8 cellular contexts compared by ENCODE assay signal in genomic region chr11:441418-442274, GRCh38. TPM values are rescaled to one million over a fixed set of nuclear protein-coding genes. Genes with fewer than 3 reads are reported as not detected.
DNase-seq lines count a peak whose midpoint lies in the region; ATAC-seq lines count a peak whose summit lies in the region.

Gene ANO9, minus strand, starts transcription at chr11:442011. Its CDS starts 85 bp downstream, at chr11:441926.

- no peak within 1 kb of the TSS for H3K27ac ChIP-seq in right cardiac atrium (ENCODE audit: low read length)

- H3K9me3 ChIP-seq in right cardiac atrium (ENCODE audit: control insufficient read depth, low read length) = no peaks in the 10 kb centered on the region

- H3K4me3 ChIP-seq in right cardiac atrium (ENCODE audit: low read length) (no peak within 1 kb of the TSS), iPS-11a (ENCODE audit: low read depth, low read length) (peak within 1 kb of the TSS; percentile 14)

- intact Hi-C loops in right cardiac atrium (cut with DNase I) (no loop called here), cardiac septum (cut with DNase I) (no loop called here)

- peaks cover 2% of the 10 kb centered on the region for H3K4me1 ChIP-seq in right cardiac atrium (ENCODE audit: control insufficient read depth, insufficient read depth, low read length)

- H3K9me3 Mint-ChIP-seq in activated CD4-positive, alpha-beta memory T cell treated with anti-CD3 and anti-CD28 coated beads, Interleukin-2, amount 10 ng/mL, durations not matched to agents 7 days and 5 days = no peaks in the 10 kb centered on the region

- no peak for ATAC-seq in right cardiac atrium
- ATAC-seq in left lobe of liver = no peak

- peak within 1 kb of the TSS; percentile 75 for H3K4me3 Mint-ChIP-seq in activated CD4-positive, alpha-beta memory T cell treated with anti-CD3 and anti-CD28 coated beads, Interleukin-2, amount 10 ng/mL, durations not matched to agents 7 days and 5 days

- no peaks in the 10 kb centered on the region for H3K36me3 Mint-ChIP-seq in activated CD4-positive, alpha-beta memory T cell treated with anti-CD3 and anti-CD28 coated beads, Interleukin-2, amount 10 ng/mL, durations not matched to agents 7 days and 5 days (ENCODE audit: low read depth)

- POLR2A ChIA-PET in activated CD4-positive, alpha-beta memory T cell treated with anti-CD3 and anti-CD28 coated beads, Interleukin-2, amount 10 ng/mL, durations not matched to agents 7 days and 5 days (lab: Charles Lee) = interaction anchor here (0.9 to 3.1 kb wide), 5 partner anchors 19 to 62 kb away, joined by 3 to 30 read pairs (median 3); partner anchors contain the start of gene SIGIRR

- WGBS in right cardiac atrium = 16% methylated on average over 35 of the region's 35 CpGs

- CTCF ChIA-PET in activated CD4-positive, alpha-beta memory T cell treated with anti-CD3 and anti-CD28 coated beads, Interleukin-2, amount 10 ng/mL, durations not matched to agents 7 days and 5 days (lab: Charles Lee) = interaction anchor here (1.4 to 3.3 kb wide), 3 partner anchors 7 to 77 kb away, joined by 3 to 23 read pairs (median 6); partner anchors contain the start of gene PTDSS2

- H3K27me3 Mint-ChIP-seq in activated CD4-positive, alpha-beta memory T cell treated with anti-CD3 and anti-CD28 coated beads, Interleukin-2, amount 10 ng/mL, durations not matched to agents 7 days and 5 days = peaks cover 9% of the 10 kb centered on the region

- no peak within 1 kb of the TSS for H3K27ac Mint-ChIP-seq in activated CD4-positive, alpha-beta memory T cell treated with anti-CD3 and anti-CD28 coated beads, Interleukin-2, amount 10 ng/mL, durations not matched to agents 7 days and 5 days

- DNase-seq in right cardiac atrium (peak; percentile 15 to 63 (median 58)), cardiac septum (ENCODE audit: low spot score) (no peak), NCI-H2107 (lab: John Stamatoyannopoulos, UW) (peak; percentile 66), kidney glomerular epithelial cell (lab: John Stamatoyannopoulos, UW) (no peak), left lobe of liver (ENCODE audit: low spot score) (no peak)
- peak; percentile 74 for DNase-seq in activated CD4-positive, alpha-beta memory T cell treated with anti-CD3 and anti-CD28 coated beads, Interleukin-2, amount 10 ng/mL, durations not matched to agents 7 days and 5 days
- peak in 2 of 3 experiments; percentile 38 to 39 for DNase-seq in stimulated activated CD4-positive, alpha-beta T cell treated with anti-CD3 and anti-CD28 coated beads, TNF-alpha, amount 100 ng/mL, for 4 hours (ENCODE audit: low read depth in 3 of 3)

- peaks cover 35% of the 10 kb centered on the region for H3K4me1 Mint-ChIP-seq in activated CD4-positive, alpha-beta memory T cell treated with anti-CD3 and anti-CD28 coated beads, Interleukin-2, amount 10 ng/mL, durations not matched to agents 7 days and 5 days

- no peaks in the 10 kb centered on the region for H3K27me3 ChIP-seq in right cardiac atrium (ENCODE audit: control insufficient read depth, insufficient read depth)

RNA-seq across cellular contexts. Expression of gene ANO9, which starts in this region (rescaled TPM):
- total RNA-seq in right cardiac atrium (under 1 TPM; 0.14 to 0.46 (median 0.20) TPM), cardiac septum (0.38 TPM), left lobe of liver (0.83 TPM)
- 0.20 TPM for polyA plus RNA-seq in right cardiac atrium
- total RNA-seq in activated CD4-positive, alpha-beta memory T cell treated with anti-CD3 and anti-CD28 coated beads, Interleukin-2, amount 10 ng/mL, durations not matched to agents 7 days and 5 days = 10 to 100 TPM; 69.2 to 73.5 TPM

Comparison
In these comparisons a context has a peak if more than half of its experiments do, and no peak if none do; other contexts are left out.
1. RNA of gene ANO9 (total RNA-seq): 69.2 to 73.5 TPM in activated CD4-positive, alpha-beta memory T cell treated with anti-CD3 and anti-CD28 coated beads, Interleukin-2, amount 10 ng/mL, durations not matched to agents 7 days and 5 days; 0.83 TPM in left lobe of liver (single experiment), 0.38 TPM in cardiac septum (single experiment) and 0.14 to 0.46 TPM in right cardiac atrium; every median in the first group is over 10 times any median in the second.
2. Peak in DNase-seq in right cardiac atrium; RNA of the gene not detected or under 1 TPM.
3. DNase-seq: peak in NCI-H2107 (single experiment), activated CD4-positive, alpha-beta memory T cell treated with anti-CD3 and anti-CD28 coated beads, Interleukin-2, amount 10 ng/mL, durations not matched to agents 7 days and 5 days (single experiment) and stimulated activated CD4-positive, alpha-beta T cell treated with anti-CD3 and anti-CD28 coated beads, TNF-alpha, amount 100 ng/mL, for 4 hours (2 of 3); none in cardiac septum (single experiment), kidney glomerular epithelial cell (single experiment) and left lobe of liver (single experiment).